ENCODE assay signal across 17 cellular contexts in the genomic region with DNA sequence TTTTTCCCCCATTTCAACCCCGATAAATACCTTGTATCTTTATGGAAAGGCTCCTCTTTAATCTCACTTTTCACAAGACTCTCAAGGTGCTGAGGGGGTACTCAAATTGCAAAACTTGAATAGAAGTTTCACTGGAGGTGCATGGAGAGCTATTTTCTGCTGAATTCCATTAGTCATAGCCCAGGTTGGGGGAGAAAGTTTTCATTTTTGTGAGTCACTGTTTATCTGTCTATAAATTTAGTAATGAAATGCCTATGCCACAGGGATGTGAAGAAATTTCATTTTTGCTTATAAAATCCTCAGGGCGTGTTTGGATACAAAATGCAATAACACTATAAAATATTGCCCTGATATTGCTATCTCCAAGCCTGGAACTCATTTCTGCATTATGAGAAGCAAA.
DNase-seq lines count a peak whose midpoint lies in the region; ATAC-seq, FAIRE-seq and TF ChIP-seq lines count a peak whose summit lies in the region.
"Had no signal": no experiment of that assay in that cellular context is flagged by ENCODE, and none has a peak within 500 bp of the region (broad histone marks: within the 10 kb centered on the region; RNA-seq: fewer than 3 reads in every experiment).

No MANE protein-coding gene starts in this region.

- no peak for FAIRE-seq in A549 (lab: Jason Lieb, UNC)
- FAIRE-seq: HepG2 had no signal

- H3K9me3 Mint-ChIP-seq in nephron, result no peaks in the 10 kb centered on the region

- H3K36me3 ChIP-seq in adipocyte (ENCODE audit: control insufficient read depth, insufficient read depth, low read length, severe bottlenecking), result no peaks in the 10 kb centered on the region
- H3K36me3 ChIP-seq: SJCRH30 had no signal

- TF ChIP-seq CTCF in A549 (IDR thresholded peaks at IDR 0.05) (no peak), nephron (IDR thresholded peaks at IDR 0.05; ENCODE audit: unreplicated experiment in 3 of 3) (no peak)

- H3K4me3 ChIP-seq in A549 (no peak overlapping the region), adipocyte (ENCODE audit: low read length) (no peak overlapping the region)
- H3K4me3 ChIP-seq: SJCRH30 had no signal

- CTCF ChIA-PET in A549 (lab: Yijun Ruan, JAX), result interaction anchor here (1.2 kb wide), 1 partner anchor 11 kb away, joined by 3 read pairs; no protein-coding TSS in a partner anchor

- no peak for TF ChIP-seq RAD21 in A549 (conservative IDR thresholded peaks at IDR 0.05 in 1 of 2, IDR thresholded peaks at IDR 0.05 in 1 of 2)

- H3K4me1 Mint-ChIP-seq in nephron, result peaks cover 39% of the 10 kb centered on the region
- H3K4me1 Mint-ChIP-seq: CD14-positive monocyte had no signal

- TF ChIP-seq POLR2A in A549 (IDR thresholded peaks at IDR 0.05; ENCODE audit: low read length), result no peak

- no peaks in the 10 kb centered on the region for H3K9me3 ChIP-seq in A549
- no peaks in the 10 kb centered on the region for H3K9me3 ChIP-seq in adipocyte (ENCODE audit: control insufficient read depth, low read length)
- H3K9me3 ChIP-seq: SJCRH30 had no signal

- no peak overlapping the region for H3K4me2 ChIP-seq in A549

- H3K36me3 Mint-ChIP-seq in nephron (ENCODE audit: low read depth), result no peaks in the 10 kb centered on the region
- H3K36me3 Mint-ChIP-seq: CD14-positive monocyte had no signal

- POLR2A ChIA-PET in A549 (lab: Yijun Ruan, JAX), result no interaction called here

- H3K9ac ChIP-seq in adipocyte (ENCODE audit: low read length), result no peak overlapping the region

- H3K4me3 Mint-ChIP-seq in nephron, result no peak overlapping the region
- H3K4me3 Mint-ChIP-seq: CD14-positive monocyte had no signal

- WGBS in A549 (ENCODE audit: missing lambda C conversion rate), result 3% methylated on average over 2 of the region's 2 CpGs

- DNase-seq in A549 (ENCODE audit: low read depth in 1 of 2, low spot score in 1 of 2), result no peak
- peak; percentile 4 for DNase-seq in HCEC 1CT
- peak; percentile 1 for DNase-seq in adipocyte (ENCODE audit: low read depth)
- DNase-seq in GF-D8 (lab: John Stamatoyannopoulos, UW), result no peak
- DNase-seq in HK-2 (ENCODE audit: unreplicated experiment), result no peak
- DNase-seq: DMS79 treated with DMSO at 0.1 percent for 48 hours, KBM-7, MV-4-11, NCI-H1694 treated with DMSO at 0.1 percent for 48 hours, NCI-H2107, NCI-H510A treated with DMSO at 0.1 percent for 48 hours, NCI-H774, SJCRH30 had no signal

- no peak for ATAC-seq in A549
- ATAC-seq in activated CD4-positive, CD25-positive, alpha-beta regulatory T cell treated with anti-CD3 and anti-CD28 coated beads, Interleukin-2, amount 50 U/mL, for 24 hours, result no peak
- ATAC-seq: HepG2 had no signal

- H3K27me3 Mint-ChIP-seq in nephron (ENCODE audit: low read depth), result no peaks in the 10 kb centered on the region

- H3K4me1 ChIP-seq in A549 (no peaks in the 10 kb centered on the region), adipocyte (ENCODE audit: control insufficient read depth, insufficient read depth, low read length) (no peaks in the 10 kb centered on the region)
- H3K4me1 ChIP-seq: SJCRH30 had no signal

- no peaks in the 10 kb centered on the region for H3K27me3 ChIP-seq in adipocyte (replicated peaks; ENCODE audit: control insufficient read depth, insufficient read depth, low read length)
- H3K27me3 ChIP-seq: SJCRH30 had no signal

- no peak overlapping the region for H3K27ac ChIP-seq in A549
- H3K27ac ChIP-seq: SJCRH30 had no signal

- peak overlapping the region in 2 of 3 experiments; percentile 27 to 55 for H3K27ac Mint-ChIP-seq in nephron
- H3K27ac Mint-ChIP-seq: CD14-positive monocyte had no signal

- no peak for TF ChIP-seq EP300 in A549 (IDR thresholded peaks at IDR 0.05)

TF ChIP-seq in A549, 52 proteins besides CTCF, POLR2A, EP300 and RAD21:
- TF ChIP-seq MAZ (IDR thresholded peaks at IDR 0.05; ENCODE audit: borderline replicate concordance, low read depth, low read length) (no peak), FOSL2 (IDR thresholded peaks at IDR 0.05) (no peak), FOSL2 (CRISPR knock-in tag; IDR thresholded peaks at IDR 0.05) (0 out of 2 replicates have a peak, but pooled peaks have one; percentile 14)

Comparison
In these comparisons a context has a peak if more than half of its experiments do, and no peak if none do; other contexts are left out.
1. DNase-seq: peak in HCEC 1CT (single experiment) and adipocyte (single experiment); none in A549 (0 of 2), GF-D8 (single experiment) and HK-2 (single experiment).